8 cellular contexts compared by ENCODE assay signal in genomic region chr7:98252655-98253054, GRCh38. TPM values are rescaled to one million over a fixed set of nuclear protein-coding genes. Genes with fewer than 3 reads are reported as not detected.
DNase-seq lines count a peak whose midpoint lies in the region; ATAC-seq and TF ChIP-seq lines count a peak whose summit lies in the region.

No MANE protein-coding gene starts in this region.

- peak overlapping the region; percentile 97 for H3K4me2 ChIP-seq in skeletal muscle satellite cell (ENCODE audit: low read length)

- H3K4me1 ChIP-seq in skeletal muscle satellite cell (ENCODE audit: control insufficient read depth, insufficient read depth, low read length): peaks cover 18% of the 10 kb centered on the region

- H3K9ac ChIP-seq in SK-N-MC (ENCODE audit: insufficient read length) (peak overlapping the region; percentile 78), skeletal muscle satellite cell (ENCODE audit: low read depth, low read length) (peak overlapping the region; percentile 93)

- peaks cover 1% of the 10 kb centered on the region; the same call in 1 of the 2 replicates for H3K36me3 ChIP-seq in H7 (replicated peaks; ENCODE audit: control insufficient read depth, insufficient read depth, low read length)
- no peaks in the 10 kb centered on the region for H3K36me3 ChIP-seq in SK-N-MC (ENCODE audit: insufficient read depth, low read length)
- peaks cover 9% of the 10 kb centered on the region for H3K36me3 ChIP-seq in skeletal muscle satellite cell (ENCODE audit: insufficient read depth, low read length)

- no peak overlapping the region for H3K27ac ChIP-seq in SK-N-MC

- no peaks in the 10 kb centered on the region for H3K27me3 ChIP-seq in H7 (ENCODE audit: control insufficient read depth, insufficient read depth, low read length)
- H3K27me3 ChIP-seq in skeletal muscle satellite cell (ENCODE audit: control insufficient read depth, insufficient read depth, low read length): no peaks in the 10 kb centered on the region

- no peaks in the 10 kb centered on the region for H3K9me3 ChIP-seq in SK-N-MC (ENCODE audit: low read depth, low read length)
- no peaks in the 10 kb centered on the region for H3K9me3 ChIP-seq in skeletal muscle satellite cell (replicated peaks; ENCODE audit: low read length)

- no peak for DNase-seq in H7
- DNase-seq in SK-N-MC (ENCODE audit: low read depth, low spot score): no peak
- peak; percentile 26 for DNase-seq in fibroblast of villous mesenchyme (ENCODE audit: low read depth)
- DNase-seq in SKM-1 treated with dmso at 0.1 percent for 144 hours (lab: John Stamatoyannopoulos, UW; ENCODE audit: unreplicated experiment): no peak
- DNase-seq in NCI-H2171 treated with DMSO at 0.1 percent for 48 hours (lab: John Stamatoyannopoulos, UW): no peak
- DNase-seq in OCI-M2 (lab: John Stamatoyannopoulos, UW; ENCODE audit: unreplicated experiment): no peak

- TF ChIP-seq CTCF in fibroblast of villous mesenchyme (IDR thresholded peaks at IDR 0.05; ENCODE audit: insufficient read depth, low read depth, low read length): no peak

- no peak for ATAC-seq in GM18867 (IDR thresholded peaks at IDR 0.05; ENCODE audit: unreplicated experiment)

- H3K4me3 ChIP-seq in H7 (ENCODE audit: insufficient read depth, low read depth, low read length): peak overlapping the region; percentile 89
- H3K4me3 ChIP-seq in SK-N-MC: peak overlapping the region; percentile 97
- peak overlapping the region; percentile 89 for H3K4me3 ChIP-seq in fibroblast of villous mesenchyme (ENCODE audit: low read depth, low read length)
- peak overlapping the region; percentile 99 for H3K4me3 ChIP-seq in skeletal muscle satellite cell (ENCODE audit: low read length)

RNA-seq across cellular contexts. Expression of gene TECPR1, which starts 0.6 kb away (rescaled TPM):
- total RNA-seq in H7 (2014; rRNA removed; shearing (Covaris generic)): 12.7 and 13.7 TPM in 2 replicates
- 21.6 and 26.1 TPM in 2 replicates for total RNA-seq in fibroblast of villous mesenchyme
- total RNA-seq in skeletal muscle satellite cell (2012; rRNA removed): 12.4 and 13.3 TPM in 2 replicates

RNA-seq across cellular contexts. Expression of gene BRI3, which starts 28.8 kb away (rescaled TPM):
- 32.8 and 41.7 TPM in 2 replicates for total RNA-seq in H7 (2014; rRNA removed; shearing (Covaris generic))
- total RNA-seq in fibroblast of villous mesenchyme: 59.6 and 68.6 TPM in 2 replicates
- 93.0 and 95.3 TPM in 2 replicates for total RNA-seq in skeletal muscle satellite cell (2012; rRNA removed)

RNA-seq across cellular contexts. Expression of gene BHLHA15, which starts 41.4 kb away (rescaled TPM):
- total RNA-seq in H7 (2014; rRNA removed; shearing (Covaris generic)): 0.90 and 2.8 TPM in 2 replicates
- total RNA-seq in fibroblast of villous mesenchyme: 1.3 TPM in 1 of 2 replicates, not detected in the other
- total RNA-seq in skeletal muscle satellite cell (2012; rRNA removed): 1.7 TPM in 1 of 2 replicates, not detected in the other
